Comparison of ENCODE assay signal across 8 cellular contexts in the genomic region with DNA sequence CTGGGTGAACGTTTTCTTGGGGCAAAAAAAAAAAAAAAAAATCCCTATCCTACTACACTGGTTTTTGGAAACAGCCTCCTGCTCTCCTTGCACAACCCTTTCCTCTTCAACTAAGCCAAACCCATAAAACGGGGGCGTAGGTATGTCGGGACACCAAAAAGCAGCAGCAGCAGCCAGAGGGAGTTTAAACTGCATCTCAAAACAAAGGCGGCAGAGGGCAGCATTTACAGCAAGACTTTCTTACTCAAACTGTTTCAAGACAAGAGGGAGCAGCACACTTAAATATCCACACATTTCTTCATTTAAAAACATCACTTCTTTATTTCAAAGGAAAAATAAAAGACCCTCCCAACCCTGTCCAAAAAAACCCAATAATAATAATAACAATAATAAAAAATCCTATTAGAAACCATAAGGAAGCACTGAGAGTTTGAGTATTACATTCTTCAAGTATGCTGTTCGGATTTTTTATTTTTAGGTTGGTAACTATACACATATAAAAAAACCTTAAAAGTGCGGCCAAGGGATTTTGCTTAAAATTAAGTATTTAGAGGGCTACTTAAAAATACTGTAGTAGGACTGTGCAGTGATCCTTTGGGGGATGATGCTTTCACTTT. TPM values are rescaled to one million over a fixed set of nuclear protein-coding genes. Genes with fewer than 3 reads are reported as not detected.
A peak's percentile ranks its signal among the peaks of the same experiment; 100 is the strongest.
DNase-seq lines count a peak whose midpoint lies in the region; ATAC-seq, FAIRE-seq and TF ChIP-seq lines count a peak whose summit lies in the region.

No MANE protein-coding gene starts in this region.

- TF ChIP-seq RAD21 in SK-N-SH (IDR thresholded peaks at IDR 0.05; ENCODE audit: low read length) = peak; percentile 91

- no peak for ATAC-seq in GM18498 (IDR thresholded peaks at IDR 0.05; ENCODE audit: unreplicated experiment)

- POLR2A ChIA-PET in SK-N-SH (lab: Yijun Ruan, JAX) = no interaction called here

- no peaks in the 10 kb centered on the region for H4K20me1 ChIP-seq in SK-N-SH (ENCODE audit: insufficient read depth)

- H3F3A ChIP-seq in SK-N-SH (replicated peaks; ENCODE audit: insufficient read depth) = peaks cover 20% of the 10 kb centered on the region

- H3K4me1 ChIP-seq in SK-N-SH (ENCODE audit: control insufficient read depth in 1 of 2, insufficient read depth in 2 of 2, low read depth in 1 of 2, low read length in 1 of 2) (peaks cover 8 to 24% of the 10 kb centered on the region in 2 experiments), right atrium auricular region (peaks cover 0 to 17% of the 10 kb centered on the region in 2 donors), sigmoid colon (peaks cover 0 to 33% (median 11%) of the 10 kb centered on the region in 4 donors)

- H3K9me3 ChIP-seq in SK-N-SH = no peaks in the 10 kb centered on the region
- H3K9me3 ChIP-seq in right atrium auricular region = no peaks in the 10 kb centered on the region
- H3K9me3 ChIP-seq in sigmoid colon = no peaks in the 10 kb centered on the region

- DNase-seq in D341Med (ENCODE audit: low spot score) (peak; percentile 70), HTR-8/SVneo (ENCODE audit: insufficient read length, low spot score) (peak; percentile 50), SK-N-SH (peak; percentile 58), amniotic epithelial cell (ENCODE audit: low read depth) (peak; percentile 62), right atrium auricular region (ENCODE audit: low spot score) (peak; percentile 86), sigmoid colon (peak; percentile 86)
- DNase-seq in activated CD4-positive, CD25-positive, alpha-beta regulatory T cell treated with anti-CD3 and anti-CD28 coated beads, Interleukin-2, amount 50 U/mL, for 72 hours = no peak

- WGBS in SK-N-SH (ENCODE audit: low lambda C conversion rate) = 42% methylated on average over 7 of the region's 7 CpGs
- 28 to 31% methylated on average over 7 of the region's 7 CpGs for WGBS in sigmoid colon, 2 donors

- intact Hi-C loops in sigmoid colon (cut with DNase I) = loop anchor here (1.0 to 5.0 kb wide), 3 partner anchors 37 to 282 kb away; no protein-coding TSS in a partner anchor

- H3K9ac ChIP-seq in SK-N-SH = no peak overlapping the region

- H3K79me2 ChIP-seq in SK-N-SH (ENCODE audit: insufficient read depth) = no peaks in the 10 kb centered on the region; the same call in 1 of the 2 replicates

- TF ChIP-seq CTCF in SK-N-SH (IDR thresholded peaks at IDR 0.05) (peak; percentile 76), right atrium auricular region (IDR thresholded peaks at IDR 0.05) (peak; percentile 48 to 80), sigmoid colon (IDR thresholded peaks at IDR 0.05) (peak; percentile 47 to 75 (median 68))

- no peak for FAIRE-seq in HTR-8/SVneo (lab: Jason Lieb, UNC)

- no peak overlapping the region for H2AFZ ChIP-seq in SK-N-SH (ENCODE audit: low read depth)

- no peaks in the 10 kb centered on the region for H3K9me2 ChIP-seq in SK-N-SH

- peak overlapping the region in 1 of 2 experiments; percentile 27; a peak in 1 of 4 replicates for H3K4me3 ChIP-seq in SK-N-SH (ENCODE audit: low read depth in 2 of 2, low read length in 1 of 2)
- H3K4me3 ChIP-seq in right atrium auricular region = no peak overlapping the region
- H3K4me3 ChIP-seq in sigmoid colon = no peak overlapping the region

- peaks cover 0 to 9% of the 10 kb centered on the region in 2 experiments for H3K36me3 ChIP-seq in SK-N-SH (replicated peaks in 1 of 2; ENCODE audit: control insufficient read depth in 1 of 2, insufficient read depth in 2 of 2, low read length in 1 of 2)
- peaks cover 6% of the 10 kb centered on the region for H3K36me3 ChIP-seq in right atrium auricular region
- H3K36me3 ChIP-seq in sigmoid colon = peaks cover 0 to 14% (median 0%) of the 10 kb centered on the region in 4 donors

- H3K27me3 ChIP-seq in SK-N-SH (ENCODE audit: insufficient read depth) (no peaks in the 10 kb centered on the region), right atrium auricular region (no peaks in the 10 kb centered on the region), sigmoid colon (no peaks in the 10 kb centered on the region)

- no peak for TF ChIP-seq POLR2A in sigmoid colon (IDR thresholded peaks at IDR 0.05)

- no peak overlapping the region for H3K4me2 ChIP-seq in SK-N-SH

- no peak for TF ChIP-seq EP300 in SK-N-SH (IDR thresholded peaks at IDR 0.05; ENCODE audit: borderline replicate concordance in 1 of 2, low read depth in 1 of 2, low read length in 1 of 2)
- no peak for TF ChIP-seq EP300 in sigmoid colon (IDR thresholded peaks at IDR 0.05)

- H3K27ac ChIP-seq in SK-N-SH (ENCODE audit: low read depth in 2 of 2, low read length in 1 of 2) (peak overlapping the region; percentile 28 to 52; a peak in 2 of 4 replicates), right atrium auricular region (no peak overlapping the region), sigmoid colon (no peak overlapping the region)

- CTCF ChIA-PET in SK-N-SH (lab: Yijun Ruan, JAX) = interaction anchor here (0.7 to 4.6 kb wide), 19 partner anchors 8 to 636 kb away, joined by 3 to 43 read pairs (median 3); no protein-coding TSS in a partner anchor

TF ChIP-seq in SK-N-SH, 30 proteins besides CTCF, POLR2A, EP300 and RAD21:
- TF ChIP-seq TCF12 (IDR thresholded peaks at IDR 0.05) (no peak), JUND (IDR thresholded peaks at IDR 0.05) (no peak), ZBTB33 (IDR thresholded peaks at IDR 0.05; ENCODE audit: borderline replicate concordance, low read depth) (no peak), SMC3 (IDR thresholded peaks at IDR 0.05; ENCODE audit: low read depth, low read length) (peak; percentile 86), FOXJ3 (CRISPR knock-in tag; IDR thresholded peaks at IDR 0.05) (no peak)

RNA-seq across cellular contexts. Expression of gene PLXND1, which starts 43.9 kb away (rescaled TPM):
- 43.0 and 53.5 TPM in 2 replicates for polyA plus RNA-seq in SK-N-SH (2012; rRNA removed)
- 26.5 and 37.7 TPM in 2 replicates for polyA plus RNA-seq in SK-N-SH (2012; cell fraction: cytosol; rRNA removed)
- polyA plus RNA-seq in SK-N-SH (2012; cell fraction: nucleus; rRNA removed) = 122 and 155 TPM in 2 replicates
- total RNA-seq in right atrium auricular region = 10 to 100 TPM; 44.5 to 93.1 TPM
- total RNA-seq in sigmoid colon = 10 to 100 TPM; 36.9 to 77.0 (median 61.8) TPM
- 10 to 100 TPM in 2 of 3 donors, 1 to 10 TPM in 1; 9.6 to 42.0 (median 15.7) TPM for polyA plus RNA-seq in sigmoid colon

Comparison
In these comparisons a context has a peak if more than half of its experiments do, and no peak if none do; other contexts are left out.
1. H3K27ac ChIP-seq: peak in SK-N-SH (2 of 2); none in right atrium auricular region (0 of 2) and sigmoid colon (0 of 4).
2. Peak in every context shown above with its lines, with median percentiles within 50 percentile points of each other: CTCF ChIP-seq.